ENCODE assay signal across 22 cellular contexts in the genomic region with DNA sequence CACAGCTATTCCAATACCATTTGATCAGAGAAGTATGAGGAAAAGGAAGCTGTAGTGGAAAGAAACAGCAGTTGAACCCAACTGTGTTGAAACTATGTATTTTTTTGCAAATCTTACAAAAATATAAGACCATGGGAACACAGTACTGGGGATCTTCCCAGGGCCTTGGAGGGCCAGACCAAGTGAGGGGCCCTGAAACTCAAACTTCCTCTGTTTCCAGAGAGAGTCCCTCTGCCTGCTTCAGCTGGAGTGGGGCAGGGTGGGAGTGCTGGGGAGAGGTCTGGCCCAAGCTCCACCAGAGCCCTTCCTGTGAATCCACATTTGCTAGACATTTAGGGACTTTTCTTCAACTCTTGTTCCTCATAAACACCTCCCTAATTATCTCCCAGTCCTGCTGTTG.
"Had no signal": no experiment of that assay in that cellular context is flagged by ENCODE, and none has a peak within 500 bp of the region (broad histone marks: within the 10 kb centered on the region; RNA-seq: fewer than 3 reads in every experiment).

No MANE protein-coding gene starts in this region.

- H3K27ac ChIP-seq: KMS-11, PC-9, SJSA1, SK-N-MC had no signal

- H3K27me3 ChIP-seq: Peyer's patch, SJSA1 had no signal

- H3K4me2 ChIP-seq: KMS-11, PC-9 had no signal

- DNase-seq: IMR-90, MV-4-11, NCI-H1048, NCI-H1105, NCI-H1417, NCI-H1436 treated with DMSO at 0.1 percent for 48 hours, NCI-H1694, NCI-H187 treated with DMSO at 0.1 percent for 48 hours, NCI-H2029 treated with DMSO at 0.1 percent for 48 hours, NCI-H345, NCI-H446 treated with DMSO at 0.1 percent for 48 hours, NCI-H510A treated with DMSO at 0.1 percent for 48 hours, NCI-H526 treated with DMSO at 0.1 percent for 48 hours, NCI-H748 treated with DMSO at 0.1 percent for 48 hours, OCI-M1, PC-9, Peyer's patch, Right ventricle myocardium superior, SIG-M5 had no signal

- H3K9ac ChIP-seq: KMS-11 had no signal

- H3K4me3 ChIP-seq: PC-9, Peyer's patch, SJSA1, SK-N-MC had no signal

- H3K36me3 ChIP-seq: Peyer's patch, SJSA1 had no signal

- H3K9me3 ChIP-seq: Peyer's patch, SJSA1 had no signal

- H3K4me1 ChIP-seq: Peyer's patch, SJSA1 had no signal

- H2AFZ ChIP-seq: PC-9 had no signal
